In the genomic region with DNA sequence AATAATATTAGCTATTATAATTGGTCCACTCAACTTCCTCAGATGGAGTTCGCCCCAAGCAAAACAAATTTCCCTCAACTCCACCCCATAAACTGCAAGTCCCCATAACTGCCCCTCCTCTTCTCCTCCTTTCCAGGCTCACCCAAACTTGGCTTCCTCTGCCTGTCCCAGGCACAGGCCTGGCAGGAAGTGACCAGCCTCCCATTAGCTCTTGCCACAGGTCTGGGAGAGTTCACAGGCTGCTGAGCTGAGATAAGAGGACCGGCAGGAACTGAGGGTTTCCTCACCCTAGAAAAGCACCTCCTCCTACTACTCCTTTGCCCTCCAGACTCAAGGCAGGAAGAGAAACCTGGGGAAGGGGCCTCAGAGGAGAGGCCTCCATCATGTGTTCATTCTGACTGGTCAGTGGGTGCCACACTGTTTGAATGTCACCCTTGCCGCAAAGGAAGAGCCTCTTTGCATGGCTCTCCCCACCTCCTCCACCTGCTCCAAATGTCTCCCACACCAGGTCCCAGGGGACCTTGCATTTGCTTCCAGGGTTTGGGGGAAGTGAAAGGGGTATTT, we compare ENCODE assay signal across 12 cellular contexts. TPM values are rescaled to one million over a fixed set of nuclear protein-coding genes. Genes with fewer than 3 reads are reported as not detected.
DNase-seq lines count a peak whose midpoint lies in the region; ATAC-seq and TF ChIP-seq lines count a peak whose summit lies in the region.
"Had no signal": no experiment of that assay in that cellular context is flagged by ENCODE, and none has a peak within 500 bp of the region (broad histone marks: within the 10 kb centered on the region; RNA-seq: fewer than 3 reads in every experiment).

No MANE protein-coding gene starts in this region.

- no peaks in the 10 kb centered on the region for H3K79me2 ChIP-seq in fibroblast of lung (ENCODE audit: control insufficient read depth, insufficient read depth, low read length)
- no peaks in the 10 kb centered on the region for H3K79me2 ChIP-seq in mesendoderm (ENCODE audit: control insufficient read depth, insufficient read depth, low read length)

- H3K4me2 ChIP-seq in fibroblast of lung (ENCODE audit: extremely low read depth, insufficient read depth, low read length), result no peak overlapping the region
- no peak overlapping the region for H3K4me2 ChIP-seq in mesendoderm (ENCODE audit: low read length)

- H3K9me3 ChIP-seq in fibroblast of lung (ENCODE audit: control insufficient read depth, insufficient read depth, low read depth, low read length) (no peaks in the 10 kb centered on the region), esophagus muscularis mucosa (no peaks in the 10 kb centered on the region)
- H3K9me3 ChIP-seq: esophagus squamous epithelium had no signal

- no peaks in the 10 kb centered on the region for H3K36me3 ChIP-seq in fibroblast of lung (ENCODE audit: control insufficient read depth, insufficient read depth, low read length)
- H3K36me3 ChIP-seq in mesendoderm (ENCODE audit: control insufficient read depth, insufficient read depth, low read length), result no peaks in the 10 kb centered on the region
- H3K36me3 ChIP-seq in esophagus muscularis mucosa, result peaks cover 0 to 6% (median 0%) of the 10 kb centered on the region in 4 donors

- H4K8ac ChIP-seq in mesendoderm (ENCODE audit: low read depth, low read length), result no peak overlapping the region

- H3K4me3 ChIP-seq in fibroblast of lung (replicated peaks in 1 of 4; ENCODE audit: control extremely low read depth in 1 of 4, insufficient read depth in 1 of 4, low read depth in 3 of 4, low read length in 4 of 4) (no peak overlapping the region), mesendoderm (ENCODE audit: low read length) (no peak overlapping the region), esophagus muscularis mucosa (no peak overlapping the region)
- H3K4me3 ChIP-seq: esophagus squamous epithelium had no signal

- no peak overlapping the region for H3K23ac ChIP-seq in mesendoderm (ENCODE audit: low read length)

- intact Hi-C loops in esophagus muscularis mucosa (cut with DNase I), result no loop called here

- no peak overlapping the region for H2BK120ac ChIP-seq in mesendoderm (ENCODE audit: low read depth, low read length)

- H2BK15ac ChIP-seq in mesendoderm (replicated peaks; ENCODE audit: low read depth), result no peak overlapping the region

- no peak overlapping the region for H3K9ac ChIP-seq in fibroblast of lung (ENCODE audit: insufficient read depth, low read length)
- H3K9ac ChIP-seq in mesendoderm (ENCODE audit: low read length), result no peak overlapping the region

- DNase-seq in CD1c-positive myeloid dendritic cell (ENCODE audit: extremely low spot score) (peak; percentile 65), NOMO-1 treated with dmso at 0.1 percent for 144 hours (lab: John Stamatoyannopoulos, UW; ENCODE audit: unreplicated experiment) (peak; percentile 3), fibroblast of lung (ENCODE audit: low read depth in 2 of 2) (peak; percentile 11 to 27), mesendoderm (peak; percentile 72), esophagus muscularis mucosa (ENCODE audit: extremely low spot score) (no peak), activated gamma-delta T cell (lab: John Stamatoyannopoulos, UW) (no peak), COLO829 (ENCODE audit: low spot score) (no peak)
- DNase-seq: activated CD4-positive, alpha-beta T cell treated with anti-CD3 and anti-CD28 coated beads for 36 hours; activated naive CD8-positive, alpha-beta T cell treated with anti-CD3 and anti-CD28 coated beads for 36 hours; esophagus squamous epithelium; NCI-H187 treated with DMSO at 0.1 percent for 48 hours had no signal

- H2BK5ac ChIP-seq in mesendoderm (ENCODE audit: low read length), result no peak overlapping the region

- H3K27ac ChIP-seq in fibroblast of lung (ENCODE audit: insufficient read depth, low read length), result no peak overlapping the region
- H3K27ac ChIP-seq in mesendoderm (ENCODE audit: low read depth, low read length), result no peak overlapping the region
- peak overlapping the region in 1 of 4 donors; percentile 23 for H3K27ac ChIP-seq in esophagus muscularis mucosa (replicated peaks in 1 of 4)

- no peak overlapping the region for H2AFZ ChIP-seq in fibroblast of lung (ENCODE audit: low read length)

- no peak overlapping the region for H4K5ac ChIP-seq in mesendoderm (ENCODE audit: low read length)

- ATAC-seq in GM19455 (IDR thresholded peaks at IDR 0.05; ENCODE audit: unreplicated experiment), result no peak
- ATAC-seq: activated CD4-positive, alpha-beta T cell treated with anti-CD3 and anti-CD28 coated beads for 36 hours had no signal

- H3K27me3 ChIP-seq in fibroblast of lung (ENCODE audit: control insufficient read depth, insufficient read depth, low read length), result no peaks in the 10 kb centered on the region
- H3K27me3 ChIP-seq in mesendoderm (ENCODE audit: insufficient read depth, low read length, poor library complexity), result no peaks in the 10 kb centered on the region
- H3K27me3 ChIP-seq in esophagus muscularis mucosa, result no peaks in the 10 kb centered on the region
- H3K27me3 ChIP-seq: esophagus squamous epithelium had no signal

- TF ChIP-seq POLR2A in esophagus muscularis mucosa (IDR thresholded peaks at IDR 0.05; ENCODE audit: low read depth), result no peak

- H3K4ac ChIP-seq in mesendoderm (ENCODE audit: low read depth, low read length), result no peak overlapping the region

- no peak overlapping the region for H3K18ac ChIP-seq in mesendoderm (ENCODE audit: low read length)

- TF ChIP-seq EP300 in esophagus muscularis mucosa (IDR thresholded peaks at IDR 0.05), result no peak

- no peaks in the 10 kb centered on the region for H3K4me1 ChIP-seq in fibroblast of lung (ENCODE audit: control insufficient read depth, extremely low read depth, insufficient read depth, low read length)
- no peaks in the 10 kb centered on the region for H3K4me1 ChIP-seq in mesendoderm (ENCODE audit: control insufficient read depth, low read depth, low read length)
- peaks cover 4 to 23% (median 4%) of the 10 kb centered on the region in 4 donors for H3K4me1 ChIP-seq in esophagus muscularis mucosa

- no peak overlapping the region for H2AK5ac ChIP-seq in mesendoderm (ENCODE audit: low read length)

- H4K20me1 ChIP-seq in fibroblast of lung (ENCODE audit: control insufficient read depth, extremely low read depth, insufficient read depth, low read length), result no peaks in the 10 kb centered on the region

- no peak for TF ChIP-seq CTCF in fibroblast of lung (conservative IDR thresholded peaks at IDR 0.05 in 1 of 2, IDR thresholded peaks at IDR 0.05 in 1 of 2; ENCODE audit: low read depth in 1 of 2, low read length in 2 of 2)
- TF ChIP-seq CTCF in esophagus muscularis mucosa (IDR thresholded peaks at IDR 0.05), result no peak

- WGBS in mesendoderm (ENCODE audit: extremely low coverage, insufficient coverage, low lambda C conversion rate), result no CpG with 5 or more reads among the region's 3 CpGs
- 68% methylated on average over 3 of the region's 3 CpGs for WGBS in esophagus muscularis mucosa

- H3K56ac ChIP-seq in mesendoderm (ENCODE audit: low read length), result no peak overlapping the region

- H3K79me1 ChIP-seq in mesendoderm (ENCODE audit: low read length), result no peaks in the 10 kb centered on the region

RNA-seq across cellular contexts. Expression of gene SMIM29, which starts 24.5 kb away (rescaled TPM):
- total RNA-seq in fibroblast of lung (26.5 and 36.3 TPM in 2 replicates), esophagus muscularis mucosa (10 to 100 TPM; 21.2 to 26.3 (median 23.4) TPM)
- 16.7 and 34.7 TPM in 2 replicates for polyA plus RNA-seq in fibroblast of lung
- polyA plus RNA-seq in fibroblast of lung (2012), result 31.7 and 65.1 TPM in 2 replicates
- 20.7 and 58.1 TPM in 2 replicates for polyA minus RNA-seq in fibroblast of lung (ENCODE audit: low replicate concordance)
- polyA plus RNA-seq in mesendoderm (2013, experiment 1 of 2), result 4.7 TPM
- polyA plus RNA-seq in mesendoderm (2013, experiment 2 of 2), result 4.6 TPM

RNA-seq across cellular contexts. Expression of gene HMGA1, which starts 36.7 kb away (rescaled TPM):
- total RNA-seq in fibroblast of lung, result 70.6 and 121 TPM in 2 replicates
- polyA plus RNA-seq in fibroblast of lung, result 29.6 and 213 TPM in 2 replicates
- 195 and 1,020 TPM in 2 replicates for polyA plus RNA-seq in fibroblast of lung (2012)
- 321 and 1,177 TPM in 2 replicates for polyA minus RNA-seq in fibroblast of lung (ENCODE audit: low replicate concordance)
- 3,300 TPM for polyA plus RNA-seq in mesendoderm (2013, experiment 1 of 2)
- polyA plus RNA-seq in mesendoderm (2013, experiment 2 of 2), result 3,237 TPM
- total RNA-seq in esophagus muscularis mucosa, result 10 to 100 TPM in 3 of 4 donors, 1 to 10 TPM in 1; 8.3 to 27.2 (median 17.5) TPM

Comparison
In these comparisons a context has a peak if more than half of its experiments do, and no peak if none do; other contexts are left out.
1. DNase-seq: peak in CD1c-positive myeloid dendritic cell (single experiment), NOMO-1 treated with dmso at 0.1 percent for 144 hours (single experiment), fibroblast of lung (2 of 2) and mesendoderm (single experiment); none in esophagus muscularis mucosa (single experiment), activated gamma-delta T cell (single experiment) and COLO829 (single experiment).